ENCODE assay signal across 1 cellular context in the genomic region with DNA sequence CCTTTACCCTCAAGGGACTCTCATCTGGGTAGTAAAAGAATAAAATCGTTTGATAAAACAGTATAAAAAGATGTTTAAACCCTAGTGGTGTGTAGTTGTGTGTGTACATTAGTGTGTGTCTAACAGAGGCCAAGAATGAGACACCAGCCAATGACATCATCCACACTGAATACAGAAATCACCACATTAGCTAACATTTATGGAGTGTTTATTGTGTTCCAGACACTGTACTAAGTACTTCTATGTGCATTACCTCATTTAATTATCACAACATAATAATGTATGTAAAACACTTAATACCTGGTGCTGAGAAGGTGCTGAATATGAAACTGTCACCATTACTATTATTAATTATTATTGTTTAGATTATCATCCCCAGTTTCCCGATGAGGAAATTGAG.
TF ChIP-seq lines count a peak whose summit lies in the region.

No MANE protein-coding gene starts in this region.

TF ChIP-seq in HepG2, 621 proteins besides CTCF, POLR2A, EP300 and RAD21 (continued from another document):
- TF ChIP-seq, protein P1, sequence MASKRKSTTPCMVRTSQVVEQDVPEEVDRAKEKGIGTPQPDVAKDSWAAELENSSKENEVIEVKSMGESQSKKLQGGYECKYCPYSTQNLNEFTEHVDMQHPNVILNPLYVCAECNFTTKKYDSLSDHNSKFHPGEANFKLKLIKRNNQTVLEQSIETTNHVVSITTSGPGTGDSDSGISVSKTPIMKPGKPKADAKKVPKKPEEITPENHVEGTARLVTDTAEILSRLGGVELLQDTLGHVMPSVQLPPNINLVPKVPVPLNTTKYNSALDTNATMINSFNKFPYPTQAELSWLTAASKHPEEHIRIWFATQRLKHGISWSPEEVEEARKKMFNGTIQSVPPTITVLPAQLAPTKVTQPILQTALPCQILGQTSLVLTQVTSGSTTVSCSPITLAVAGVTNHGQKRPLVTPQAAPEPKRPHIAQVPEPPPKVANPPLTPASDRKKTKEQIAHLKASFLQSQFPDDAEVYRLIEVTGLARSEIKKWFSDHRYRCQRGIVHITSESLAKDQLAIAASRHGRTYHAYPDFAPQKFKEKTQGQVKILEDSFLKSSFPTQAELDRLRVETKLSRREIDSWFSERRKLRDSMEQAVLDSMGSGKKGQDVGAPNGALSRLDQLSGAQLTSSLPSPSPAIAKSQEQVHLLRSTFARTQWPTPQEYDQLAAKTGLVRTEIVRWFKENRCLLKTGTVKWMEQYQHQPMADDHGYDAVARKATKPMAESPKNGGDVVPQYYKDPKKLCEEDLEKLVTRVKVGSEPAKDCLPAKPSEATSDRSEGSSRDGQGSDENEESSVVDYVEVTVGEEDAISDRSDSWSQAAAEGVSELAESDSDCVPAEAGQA (IDR thresholded peaks at IDR 0.05; ENCODE audit: low read depth), result no peak
- TF ChIP-seq, protein P1 (CRISPR knock-in tag; IDR thresholded peaks at IDR 0.05; ENCODE audit: borderline replicate concordance), result no peak
- TF ChIP-seq ZNF562 (CRISPR knock-in tag; IDR thresholded peaks at IDR 0.05; ENCODE audit: borderline replicate concordance) (no peak), ATF7 (IDR thresholded peaks at IDR 0.05) (peak; percentile 31; the same call in 1 of the 2 replicates), ATF7 (CRISPR knock-in tag; IDR thresholded peaks at IDR 0.05) (no peak), ZNF121 (CRISPR knock-in tag; IDR thresholded peaks at IDR 0.05) (no peak), ZNF343 (CRISPR knock-in tag; IDR thresholded peaks at IDR 0.05) (no peak), ZNF503 (CRISPR knock-in tag; IDR thresholded peaks at IDR 0.05) (no peak)
